ENCODE assay signal across 12 cellular contexts in the genomic region with DNA sequence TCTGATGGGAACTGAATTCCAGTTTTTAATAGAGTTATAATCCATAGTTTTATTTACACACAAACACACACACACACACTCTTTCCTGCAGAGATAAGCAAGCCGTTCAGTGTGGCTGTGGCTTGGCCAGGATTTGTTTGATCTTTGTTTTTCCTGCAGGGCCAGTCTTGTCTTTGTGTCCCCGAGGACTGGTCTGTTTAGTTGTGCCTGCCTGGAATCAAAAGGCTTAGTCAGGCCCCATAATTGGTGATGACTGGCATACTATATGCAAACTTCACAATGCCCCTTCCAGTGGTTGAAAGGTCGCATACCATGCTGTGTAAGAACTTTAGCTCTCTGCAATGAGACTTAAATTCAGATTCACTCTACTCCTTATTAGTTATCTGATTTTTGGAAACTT. TPM values are rescaled to one million over a fixed set of nuclear protein-coding genes. Genes with fewer than 3 reads are reported as not detected.
DNase-seq lines count a peak whose midpoint lies in the region; ATAC-seq and TF ChIP-seq lines count a peak whose summit lies in the region.
"Had no signal": no experiment of that assay in that cellular context is flagged by ENCODE, and none has a peak within 500 bp of the region (broad histone marks: within the 10 kb centered on the region; RNA-seq: fewer than 3 reads in every experiment).

No MANE protein-coding gene starts in this region.

- H3K27me3 ChIP-seq in PC-3 (ENCODE audit: low read length) = no peaks in the 10 kb centered on the region
- H3K27me3 ChIP-seq: right atrium auricular region had no signal

- no peak overlapping the region for H2AFZ ChIP-seq in PC-3 (ENCODE audit: low read length)

- H3F3A ChIP-seq in PC-3 (ENCODE audit: low read length, unreplicated experiment) = no peaks in the 10 kb centered on the region

- no peaks in the 10 kb centered on the region for H3K9me2 ChIP-seq in PC-3 (replicated peaks; ENCODE audit: low read length)

- intact Hi-C loops in PC-3 (cut with micrococcal nuclease) = loop anchor here (1.0 kb wide), 1 partner anchor 26 kb away; the partner anchor contains the start of genes C12orf60 and WBP11

- no TSS peak for BruUV-seq in PC-3 (replicated peaks; lab: Mats Ljungman, UMichigan)

- H3K36me3 ChIP-seq in PC-3 (ENCODE audit: low read depth, low read length) = no peaks in the 10 kb centered on the region
- H3K36me3 ChIP-seq: right atrium auricular region had no signal

- no peak overlapping the region for H3K9ac ChIP-seq in PC-3 (ENCODE audit: low read length)

- peaks cover 23% of the 10 kb centered on the region for H3K79me2 ChIP-seq in PC-3 (ENCODE audit: low read length)

- peak; percentile 25 for ATAC-seq in PC-3
- ATAC-seq in HG03469 (IDR thresholded peaks at IDR 0.05; ENCODE audit: unreplicated experiment) = no peak
- ATAC-seq: left ventricle myocardium superior had no signal

- H3K9me3 ChIP-seq in PC-3 (ENCODE audit: low read length) = no peaks in the 10 kb centered on the region
- H3K9me3 ChIP-seq: right atrium auricular region had no signal

- H4K20me1 ChIP-seq in PC-3 (ENCODE audit: low read length) = no peaks in the 10 kb centered on the region

- POLR2A ChIA-PET in PC-3 (lab: Charles Lee; ENCODE audit: unreplicated experiment) = no interaction called here

- peak overlapping the region; percentile 89 for H3K4me2 ChIP-seq in PC-3 (ENCODE audit: low read length)

- H3K4me3 ChIP-seq in PC-3 (ENCODE audit: low read length) (peak overlapping the region; percentile 92; the same call in 1 of the 2 replicates), fibroblast of the aortic adventitia (ENCODE audit: low read depth, low read length) (no peak overlapping the region)
- H3K4me3 ChIP-seq: right atrium auricular region had no signal

- no peak for TF ChIP-seq CTCF in PC-3 (conservative IDR thresholded peaks at IDR 0.05; ENCODE audit: low read depth, low read length)
- TF ChIP-seq CTCF in fibroblast of the aortic adventitia (IDR thresholded peaks at IDR 0.05; ENCODE audit: insufficient read depth, low read length) = no peak

- CTCF ChIA-PET in PC-3 (lab: Charles Lee) = interaction anchor here (1.2 kb wide), 1 partner anchor 9 kb away, joined by 3 read pairs; no protein-coding TSS in a partner anchor

- peak overlapping the region; percentile 64 for H3K27ac ChIP-seq in PC-3 (ENCODE audit: low read length)
- H3K27ac ChIP-seq: RWPE1 had no signal

- DNase-seq in ELR (ENCODE audit: low read depth) (peak; percentile 28), PC-3 (peak; percentile 86), fibroblast of the aortic adventitia (ENCODE audit: low read depth) (peak; percentile 23), retina (peak; percentile 15), AML-193 (lab: John Stamatoyannopoulos, UW) (no peak), HK-2 (ENCODE audit: unreplicated experiment) (no peak)
- no peak for DNase-seq in central memory CD4-positive, alpha-beta T cell
- DNase-seq: activated T-cell treated with anti-CD3 and anti-CD28 coated beads for 4 hours, left ventricle myocardium superior had no signal

- H3K4me1 ChIP-seq in PC-3 (ENCODE audit: insufficient read depth, low read length) = peaks cover 32% of the 10 kb centered on the region

RNA-seq across cellular contexts. Expression of gene WBP11, which starts 26.0 kb away (rescaled TPM):
- 20.0 and 21.4 TPM in 2 replicates for total RNA-seq in PC-3 (2014; rRNA removed)
- total RNA-seq in fibroblast of the aortic adventitia (ENCODE audit: low replicate concordance) = 6.3 and 15.9 TPM in 2 replicates

RNA-seq across cellular contexts. Expression of gene C12orf60, which starts 26.2 kb away (rescaled TPM):
- total RNA-seq in PC-3 (2014; rRNA removed) (0.29 and 0.47 TPM in 2 replicates), fibroblast of the aortic adventitia (ENCODE audit: low replicate concordance) (0.65 and 0.99 TPM in 2 replicates)

RNA-seq across cellular contexts. Expression of gene SMCO3, which starts 36.7 kb away (rescaled TPM):
- not detected in 2 replicates for total RNA-seq in PC-3 (2014; rRNA removed)
- 0.09 TPM in 1 of 2 replicates, not detected in the other for total RNA-seq in fibroblast of the aortic adventitia (ENCODE audit: low replicate concordance)

Comparison
In these comparisons a context has a peak if more than half of its experiments do, and no peak if none do; other contexts are left out.
1. DNase-seq: peak in ELR (single experiment), PC-3 (single experiment), fibroblast of the aortic adventitia (single experiment) and retina (single experiment); none in AML-193 (0 of 2), HK-2 (single experiment) and central memory CD4-positive, alpha-beta T cell (single experiment).